In genomic region chr17:64792793-64793575, GRCh38 we compare ENCODE assay signal across 7 cellular contexts.
DNase-seq lines count a peak whose midpoint lies in the region; TF ChIP-seq lines count a peak whose summit lies in the region.
"Not testable (repeated sequence)": the region's sequence is repeated elsewhere in the genome, so short reads cannot be mapped to it uniquely, and the experiment has no call there.

No MANE protein-coding gene starts in this region.

- not testable (repeated sequence) for H3K9me3 Mint-ChIP-seq in activated naive CD8-positive, alpha-beta T cell treated with anti-CD3 and anti-CD28 coated beads for 36 hours

- not testable (repeated sequence) for H2AFZ ChIP-seq in Loucy (ENCODE audit: low read length)

- peak overlapping the region; percentile 21 for H3K27ac Mint-ChIP-seq in activated naive CD8-positive, alpha-beta T cell treated with anti-CD3 and anti-CD28 coated beads for 36 hours

- not testable (repeated sequence) for H3K27me3 ChIP-seq in Loucy (ENCODE audit: insufficient read depth, low read length, poor library complexity, severe bottlenecking)

- peaks cover 24% of the 10 kb centered on the region for H3K4me1 ChIP-seq in Loucy (ENCODE audit: insufficient read depth, low read length, poor library complexity, severe bottlenecking)

- peak; percentile 24 for DNase-seq in GM04504 (ENCODE audit: low read depth)
- DNase-seq in UCSD-AML1 (lab: John Stamatoyannopoulos, UW; ENCODE audit: unreplicated experiment): peak; percentile 80
- peak; percentile 28 for DNase-seq in activated naive CD8-positive, alpha-beta T cell treated with anti-CD3 and anti-CD28 coated beads for 36 hours
- DNase-seq in epithelial cell of esophagus (ENCODE audit: low read depth): peak; percentile 79
- DNase-seq in iris pigment epithelial cell (ENCODE audit: low read depth): peak; percentile 80
- DNase-seq in posterior vena cava (ENCODE audit: low spot score): peak; percentile 78

- H3K9ac ChIP-seq in Loucy (ENCODE audit: low read depth, low read length, poor library complexity, severe bottlenecking): peak overlapping the region; percentile 5

- H3F3A ChIP-seq in Loucy (ENCODE audit: low read depth): not testable (repeated sequence)

- peak overlapping the region; percentile 72 for H3K4me2 ChIP-seq in Loucy (ENCODE audit: low read depth, low read length, poor library complexity, severe bottlenecking)

- H3K36me3 Mint-ChIP-seq in activated naive CD8-positive, alpha-beta T cell treated with anti-CD3 and anti-CD28 coated beads for 36 hours: not testable (repeated sequence)

- not testable (repeated sequence) for H3K27me3 Mint-ChIP-seq in activated naive CD8-positive, alpha-beta T cell treated with anti-CD3 and anti-CD28 coated beads for 36 hours

- not testable (repeated sequence) for H3K36me3 ChIP-seq in Loucy (ENCODE audit: insufficient read depth, low read length)

- not testable (repeated sequence) for H4K20me1 ChIP-seq in Loucy (ENCODE audit: insufficient read depth, low read length, poor library complexity, severe bottlenecking)

- peak overlapping the region; percentile 52 for H3K4me3 ChIP-seq in Loucy (ENCODE audit: low read length, poor library complexity, severe bottlenecking)
- not testable (repeated sequence) for H3K4me3 ChIP-seq in epithelial cell of esophagus (ENCODE audit: low read length)

- H3K9me2 ChIP-seq in Loucy (replicated peaks; ENCODE audit: low read depth, low read length): not testable (repeated sequence)

- H3K79me2 ChIP-seq in Loucy (ENCODE audit: insufficient read depth, low read length): not testable (repeated sequence)

- H3K4me3 Mint-ChIP-seq in activated naive CD8-positive, alpha-beta T cell treated with anti-CD3 and anti-CD28 coated beads for 36 hours: not testable (repeated sequence)

- intact Hi-C loops in posterior vena cava (cut with DNase I): not testable (repeated sequence)

- H3K9me3 ChIP-seq in Loucy (ENCODE audit: insufficient read depth, low read depth, low read length): not testable (repeated sequence)

- peaks cover 10% of the 10 kb centered on the region for H3K4me1 Mint-ChIP-seq in activated naive CD8-positive, alpha-beta T cell treated with anti-CD3 and anti-CD28 coated beads for 36 hours

- not testable (repeated sequence) for TF ChIP-seq CTCF in Loucy (conservative IDR thresholded peaks at IDR 0.05; ENCODE audit: low read length); epithelial cell of esophagus (IDR thresholded peaks at IDR 0.05; ENCODE audit: insufficient read depth, low read depth, low read length, missing control alignments)

Comparison
In these comparisons a context has a peak if more than half of its experiments do, and no peak if none do; other contexts are left out.
1. DNase-seq: peak in every context shown above with its lines; median percentile 80 in UCSD-AML1; 80 in iris pigment epithelial cell; 79 in epithelial cell of esophagus; 78 in posterior vena cava; 28 in activated naive CD8-positive, alpha-beta T cell treated with anti-CD3 and anti-CD28 coated beads for 36 hours; 24 in GM04504.